ENCODE assay signal across 24 cellular contexts in the genomic region with DNA sequence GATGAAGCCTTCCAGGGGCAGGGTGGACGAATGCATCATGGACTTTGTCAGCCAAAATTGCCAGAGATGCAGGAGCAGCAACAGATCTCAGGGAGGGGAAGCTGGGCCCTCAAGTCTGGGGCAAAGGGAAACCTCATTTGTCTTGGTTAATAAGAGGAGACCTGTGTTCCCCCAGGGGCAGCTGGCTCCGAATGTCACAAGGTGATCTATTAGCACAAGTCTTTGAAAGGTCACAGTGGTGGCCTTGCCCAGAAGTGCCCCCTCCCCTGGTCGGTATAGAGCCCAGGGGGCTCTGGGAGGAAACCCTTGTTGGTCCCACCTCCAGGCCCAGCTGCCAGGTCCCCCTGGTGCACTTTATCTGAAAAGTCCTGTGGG. TPM values are rescaled to one million over a fixed set of nuclear protein-coding genes. Genes with fewer than 3 reads are reported as not detected.
DNase-seq lines count a peak whose midpoint lies in the region; ATAC-seq and TF ChIP-seq lines count a peak whose summit lies in the region.
"Had no signal": no experiment of that assay in that cellular context is flagged by ENCODE, and none has a peak within 500 bp of the region (broad histone marks: within the 10 kb centered on the region; RNA-seq: fewer than 3 reads in every experiment).

No MANE protein-coding gene starts in this region.

- H3K4me1 ChIP-seq in Peyer's patch (peaks cover 0 to 17% (median 0%) of the 10 kb centered on the region in 4 donors), spleen (peaks cover 3 to 50% (median 21%) of the 10 kb centered on the region in 6 donors)
- H3K4me1 ChIP-seq: HAP-1 had no signal

- no peaks in the 10 kb centered on the region for H3K9me3 ChIP-seq in Peyer's patch
- no peaks in the 10 kb centered on the region for H3K9me3 ChIP-seq in spleen
- H3K9me3 ChIP-seq: HAP-1, SK-N-SH had no signal

- TF ChIP-seq POLR2A in Peyer's patch (IDR thresholded peaks at IDR 0.05) (no peak), spleen (IDR thresholded peaks at IDR 0.05) (no peak)

- H3K36me3 ChIP-seq in Peyer's patch (peaks cover 0 to 36% (median 0%) of the 10 kb centered on the region in 3 donors), spleen (peaks cover 0 to 41% (median 0%) of the 10 kb centered on the region in 6 donors)
- H3K36me3 ChIP-seq: HAP-1 had no signal

- TF ChIP-seq CTCF in Peyer's patch (IDR thresholded peaks at IDR 0.05), result no peak
- TF ChIP-seq CTCF in fibroblast of the aortic adventitia (IDR thresholded peaks at IDR 0.05; ENCODE audit: insufficient read depth, low read length), result no peak
- TF ChIP-seq CTCF in spleen (IDR thresholded peaks at IDR 0.05 in 8 of 11, conservative IDR thresholded peaks at IDR 0.05 in 3 of 11), result no peak

- WGBS in spleen, 5 donors, result 52 to 81% (median 68%) methylated on average over 2 to 3 of the region's 3 CpGs

- H3K4me3 ChIP-seq in Peyer's patch (no peak overlapping the region), fibroblast of the aortic adventitia (ENCODE audit: low read depth, low read length) (no peak overlapping the region), spleen (no peak overlapping the region)
- H3K4me3 ChIP-seq: BLaER1 treated with 17β-estradiol and CSF1 and Interleukin-3, amounts not matched to agents 10 nM and 100 nM; GM12878; GM23338; HAP-1 had no signal

- DNase-seq in cardiac septum (ENCODE audit: low spot score), result peak; percentile 68
- no peak for DNase-seq in left cardiac atrium
- peak in 2 of 3 donors; percentile 20 to 32 for DNase-seq in Peyer's patch
- DNase-seq in fibroblast of the aortic adventitia (ENCODE audit: low read depth), result peak; percentile 27
- DNase-seq in spleen, result peak; percentile 47
- DNase-seq in SHP77 treated with DMSO at 0.1 percent for 48 hours (lab: John Stamatoyannopoulos, UW), result no peak
- DNase-seq in middle frontal gyrus (ENCODE audit: extremely low spot score, low spot score), result no peak
- DNase-seq: 8988T; CD8-positive, alpha-beta T cell; DND-41; KG1; NCI-H1694; NCI-H2081; NCI-H2171; NCI-H345; NCI-H526; OCI-M1; SIG-M5; SK-N-SH had no signal

- ATAC-seq in left cardiac atrium (no peak), GM21529 (IDR thresholded peaks at IDR 0.05; ENCODE audit: unreplicated experiment) (no peak)
- ATAC-seq: CD8-positive, alpha-beta T cell; GM12878; GM23338 had no signal

- intact Hi-C loops in cardiac septum (cut with DNase I) (no loop called here), left cardiac atrium (cut with DNase I) (no loop called here), spleen (cut with DNase I; ENCODE audit: low total_unique reads) (no loop called here)

- H3K27ac ChIP-seq in Peyer's patch, result no peak overlapping the region
- no peak overlapping the region for H3K27ac ChIP-seq in spleen
- H3K27ac ChIP-seq: BLaER1 treated with 17β-estradiol and CSF1 and Interleukin-3, amounts not matched to agents 10 nM and 100 nM had no signal

- no peaks in the 10 kb centered on the region for H3K27me3 ChIP-seq in Peyer's patch
- H3K27me3 ChIP-seq in spleen (replicated peaks in 1 of 7), result no peaks in the 10 kb centered on the region
- H3K27me3 ChIP-seq: BLaER1 treated with 17β-estradiol and CSF1 and Interleukin-3, amounts not matched to agents 10 nM and 100 nM had no signal

RNA-seq across cellular contexts. Expression of a gene that starts 46.2 kb away (rescaled TPM):
- total RNA-seq in cardiac septum (25.5 TPM), left cardiac atrium (10 to 100 TPM; 21.8 to 34.2 TPM), Peyer's patch (10 to 100 TPM; 38.5 to 80.0 (median 57.1) TPM), fibroblast of the aortic adventitia (ENCODE audit: low replicate concordance) (8.2 and 19.5 TPM in 2 replicates), spleen (100 to 1,000 TPM in 6 of 7 donors, 10 to 100 TPM in 1; 91.9 to 172 (median 152) TPM)
- polyA plus RNA-seq in spleen, result 100 to 1,000 TPM in 2 of 3 donors, 10 to 100 TPM in 1; 57.9 to 156 (median 138) TPM

Comparison
In these comparisons a context has a peak if more than half of its experiments do, and no peak if none do; other contexts are left out.
1. DNase-seq: peak in cardiac septum (single experiment), Peyer's patch (2 of 3), fibroblast of the aortic adventitia (single experiment) and spleen (single experiment); none in left cardiac atrium (single experiment), SHP77 treated with DMSO at 0.1 percent for 48 hours (single experiment) and middle frontal gyrus (single experiment).